Comparison of ENCODE assay signal across 20 cellular contexts in genomic region chr6:136171207-136171606, GRCh38.
"Had no signal": no experiment of that assay in that cellular context is flagged by ENCODE, and none has a peak within 500 bp of the region (broad histone marks: within the 10 kb centered on the region; RNA-seq: fewer than 3 reads in every experiment).

No MANE protein-coding gene starts in this region.

- DNase-seq: activated B cell treated with CpG ODN at 0.5 μM for 24 hours; activated CD4-positive, alpha-beta memory T cell treated with anti-CD3 and anti-CD28 coated beads, Interleukin-2, amount 10 ng/mL, durations not matched to agents 7 days and 5 days; activated CD4-positive, alpha-beta T cell treated with anti-CD3 and anti-CD28 coated beads, Interleukin-2, amount 10 ng/mL, durations not matched to agents 24 days and 14 days; activated CD8-positive, alpha-beta memory T cell treated with anti-CD3 and anti-CD28 coated beads, Interleukin-2, amount 50 U/mL, for 48 hours; activated effector memory CD4-positive, alpha-beta T cell treated with anti-CD3 and anti-CD28 coated beads, Interleukin-2, amount 50 U/mL, for 16 hours; activated naive CD4-positive, alpha-beta T cell treated with anti-CD3 and anti-CD28 coated beads for 36 hours; activated naive CD8-positive, alpha-beta T cell treated with anti-CD3 and anti-CD28 coated beads for 36 hours; activated naive CD8-positive, alpha-beta T cell treated with anti-CD3 and anti-CD28 coated beads, Interleukin-2, amount 50 U/mL, for 24 hours; activated T-cell treated with anti-CD3 and anti-CD28 coated beads for 4 hours; activated T-cell treated with anti-CD3 and anti-CD28 coated beads, Interleukin-2, amount 50 U/mL, for 4 hours; dorsolateral prefrontal cortex; effector memory CD4-positive, alpha-beta T cell; endodermal cell; foreskin fibroblast; head of caudate nucleus; T-cell; T1000; WERI-Rb-1 had no signal

- FAIRE-seq: bronchial epithelial cell, frontal cortex had no signal
